In genomic region chr3:150609988-150610387, GRCh38 we compare ENCODE assay signal across 23 cellular contexts. TPM values are rescaled to one million over a fixed set of nuclear protein-coding genes. Genes with fewer than 3 reads are reported as not detected.
DNase-seq lines count a peak whose midpoint lies in the region; ATAC-seq and TF ChIP-seq lines count a peak whose summit lies in the region.
"Had no signal": no experiment of that assay in that cellular context is flagged by ENCODE, and none has a peak within 500 bp of the region (broad histone marks: within the 10 kb centered on the region; RNA-seq: fewer than 3 reads in every experiment).

No MANE protein-coding gene starts in this region.

- H3K9me3 ChIP-seq in mucosa of descending colon: no peaks in the 10 kb centered on the region
- no peaks in the 10 kb centered on the region for H3K9me3 ChIP-seq in adrenal gland (replicated peaks in 1 of 3)

- TF ChIP-seq CTCF in GM13977 (IDR thresholded peaks at IDR 0.05; ENCODE audit: extremely low read depth, insufficient read depth, missing control alignments) (no peak), activated B cell treated with CpG ODN at 0.5 μM for 24 hours (IDR thresholded peaks at IDR 0.05) (no peak), mucosa of descending colon (IDR thresholded peaks at IDR 0.05) (no peak), adrenal gland (IDR thresholded peaks at IDR 0.05) (no peak)

- TF ChIP-seq POLR2A in adrenal gland (IDR thresholded peaks at IDR 0.05): no peak

- H3K9me3 Mint-ChIP-seq in activated B cell treated with CpG ODN at 0.5 μM for 24 hours (no peaks in the 10 kb centered on the region), memory B cell (no peaks in the 10 kb centered on the region)
- H3K9me3 Mint-ChIP-seq: GM23338 had no signal

- H3K36me3 ChIP-seq in mucosa of descending colon (ENCODE audit: low read depth): no peaks in the 10 kb centered on the region
- peaks cover 0 to 6% of the 10 kb centered on the region in 2 donors for H3K36me3 ChIP-seq in adrenal gland (replicated peaks in 1 of 2)

- H3K27ac Mint-ChIP-seq in activated B cell treated with CpG ODN at 0.5 μM for 24 hours (no peak overlapping the region), memory B cell (peak overlapping the region; percentile 48)
- H3K27ac Mint-ChIP-seq: neural progenitor cell, type B pancreatic cell had no signal

- 0% methylated on average over 1 of the region's 1 CpG for WGBS in adrenal gland, 4 donors

- intact Hi-C loops in activated B cell treated with CpG ODN at 0.5 μM for 24 hours (cut with micrococcal nuclease): no loop called here
- intact Hi-C loops in mucosa of descending colon (cut with DNase I, micrococcal nuclease): no loop called here
- intact Hi-C loops in adrenal gland (cut with DNase I): no loop called here

- no peaks in the 10 kb centered on the region for H3K27me3 ChIP-seq in adrenal gland
- H3K27me3 ChIP-seq: hepatocyte, neural progenitor cell had no signal

- H3K36me3 Mint-ChIP-seq in activated B cell treated with CpG ODN at 0.5 μM for 24 hours (ENCODE audit: low read depth): peaks cover 62% of the 10 kb centered on the region
- H3K36me3 Mint-ChIP-seq in memory B cell: peaks cover 26% of the 10 kb centered on the region

- CTCF ChIA-PET in activated B cell treated with CpG ODN at 0.5 μM for 24 hours (lab: Charles Lee): no interaction called here

- H3K27me3 Mint-ChIP-seq in activated B cell treated with CpG ODN at 0.5 μM for 24 hours (no peaks in the 10 kb centered on the region), memory B cell (no peaks in the 10 kb centered on the region)
- H3K27me3 Mint-ChIP-seq: type B pancreatic cell had no signal

- DNase-seq in activated CD4-positive, CD25-positive, alpha-beta regulatory T cell treated with anti-CD3 and anti-CD28 coated beads, Interleukin-2, amount 50 U/mL, for 72 hours: no peak
- DNase-seq in GM13977 (ENCODE audit: low spot score): peak; percentile 41
- DNase-seq in activated B cell treated with CpG ODN at 0.5 μM for 24 hours: no peak
- DNase-seq in memory B cell (ENCODE audit: low spot score in 2 of 2): no peak
- no peak for DNase-seq in mucosa of descending colon
- DNase-seq in adrenal gland: no peak
- DNase-seq in effector CD4-positive, alpha-beta T cell: no peak
- DNase-seq: 8988T; aorta; DMS153; mesenchymal stem cell; NCI-H1417 treated with DMSO at 0.1 percent for 48 hours; retina; stimulated activated CD4-positive, alpha-beta T cell treated with anti-CD3 and anti-CD28 coated beads, Interleukin-12 subunit alpha, Interleukin-12 subunit beta, amount 100 ng/mL, for 4 hours; stimulated activated naive CD4-positive, alpha-beta T cell treated with Interleukin-2 at 50 U/mL for 16 hours; T-helper 1 cell; WERI-Rb-1 had no signal

- no peak overlapping the region for H3K27ac ChIP-seq in adrenal gland
- H3K27ac ChIP-seq: hepatocyte, HL-60, neural progenitor cell, WERI-Rb-1 had no signal

- POLR2A ChIA-PET in activated B cell treated with CpG ODN at 0.5 μM for 24 hours (lab: Charles Lee): interaction anchor here (0.6 to 1.2 kb wide), 2 partner anchors 11 to 739 kb away, joined by 6 to 7 read pairs; no protein-coding TSS in a partner anchor

- peak; percentile 49 to 53 for ATAC-seq in activated CD4-positive, CD25-positive, alpha-beta regulatory T cell treated with anti-CD3 and anti-CD28 coated beads, Interleukin-2, amount 50 U/mL, for 24 hours
- ATAC-seq in activated B cell treated with CpG ODN at 0.5 μM for 24 hours (ENCODE audit: low read depth) (no peak), memory B cell (ENCODE audit: low read depth) (no peak), mucosa of descending colon (no peak)
- ATAC-seq: GM23338 had no signal

- H3K4me1 ChIP-seq in mucosa of descending colon (ENCODE audit: low read depth) (peaks cover 11% of the 10 kb centered on the region), adrenal gland (replicated peaks in 1 of 2) (peaks cover 6 to 70% of the 10 kb centered on the region in 2 donors)

- H3K4me3 ChIP-seq in mucosa of descending colon (no peak overlapping the region), adrenal gland (no peak overlapping the region)
- H3K4me3 ChIP-seq: GM23338, hepatocyte, neural progenitor cell had no signal

- H3K4me3 Mint-ChIP-seq in activated B cell treated with CpG ODN at 0.5 μM for 24 hours (peak overlapping the region; percentile 21), memory B cell (no peak overlapping the region)
- H3K4me3 Mint-ChIP-seq: GM23338, neural progenitor cell, type B pancreatic cell had no signal

- H3K4me1 Mint-ChIP-seq in activated B cell treated with CpG ODN at 0.5 μM for 24 hours: peaks cover 81% of the 10 kb centered on the region
- peaks cover 48% of the 10 kb centered on the region for H3K4me1 Mint-ChIP-seq in memory B cell

- in situ Hi-C loops in GM13977 (cut with MboI; ENCODE audit: low pct_unique_long_range_greater_than_20kb, low sequenced_read_pairs, unreplicated experiment): no loop called here

RNA-seq across cellular contexts. Expression of gene SELENOT, which starts 6.9 kb away (rescaled TPM):
- total RNA-seq in activated B cell treated with CpG ODN at 0.5 μM for 24 hours: 137 and 145 TPM in 2 replicates
- total RNA-seq in mucosa of descending colon: 10 to 100 TPM; 80.7 to 90.2 (median 84.6) TPM
- 100 to 1,000 TPM in 7 of 8 donors, 10 to 100 TPM in 1; 99.6 to 199 (median 151) TPM for total RNA-seq in adrenal gland
- 100 to 1,000 TPM in 1 of 3 donors, 10 to 100 TPM in 2; 19.4 to 323 (median 25.6) TPM for polyA plus RNA-seq in adrenal gland

Comparison
In these comparisons a context has a peak if more than half of its experiments do, and no peak if none do; other contexts are left out.
1. ATAC-seq: peak in activated CD4-positive, CD25-positive, alpha-beta regulatory T cell treated with anti-CD3 and anti-CD28 coated beads, Interleukin-2, amount 50 U/mL, for 24 hours (2 of 2); none in activated B cell treated with CpG ODN at 0.5 μM for 24 hours (single experiment), memory B cell (single experiment) and mucosa of descending colon (single experiment).